19 cellular contexts compared by ENCODE assay signal in the genomic region with DNA sequence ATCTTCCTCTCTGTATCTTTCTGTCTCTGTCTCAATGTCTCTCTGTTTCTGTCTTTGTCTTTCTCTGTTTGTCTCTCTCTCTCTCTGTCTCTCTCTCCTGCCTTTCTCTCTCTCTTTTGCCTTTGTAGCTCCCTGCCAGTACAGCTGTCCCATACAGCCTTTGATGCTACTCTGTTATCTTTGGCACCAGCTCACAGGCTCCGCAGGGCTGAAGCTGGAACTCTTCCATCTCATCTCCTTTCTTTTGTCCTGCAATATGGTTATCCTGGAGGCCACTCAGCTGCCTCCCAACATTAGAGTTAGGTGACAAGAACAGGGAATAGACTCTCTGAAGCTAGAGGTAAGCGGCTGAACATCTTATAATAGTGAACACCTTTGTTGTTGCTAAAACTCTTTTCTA.
DNase-seq lines count a peak whose midpoint lies in the region; ATAC-seq, FAIRE-seq and TF ChIP-seq lines count a peak whose summit lies in the region.
"Had no signal": no experiment of that assay in that cellular context is flagged by ENCODE, and none has a peak within 500 bp of the region (broad histone marks: within the 10 kb centered on the region; RNA-seq: fewer than 3 reads in every experiment).

No MANE protein-coding gene starts in this region.

- TF ChIP-seq CTCF in CD14-positive monocyte (IDR thresholded peaks at IDR 0.05) (no peak), astrocyte (IDR thresholded peaks at IDR 0.05; ENCODE audit: insufficient read depth, low read depth, low read length) (no peak), foreskin fibroblast (IDR thresholded peaks at IDR 0.05; ENCODE audit: low read depth, low read length) (no peak)

- H3K36me3 Mint-ChIP-seq in CD14-positive monocyte, result peaks cover 2 to 3% of the 10 kb centered on the region in 2 donors
- H3K36me3 Mint-ChIP-seq in astrocyte (ENCODE audit: low read depth, unreplicated experiment), result no peaks in the 10 kb centered on the region
- H3K36me3 Mint-ChIP-seq: CD4-positive, CD25-positive, alpha-beta regulatory T cell had no signal

- H3K79me2 ChIP-seq in astrocyte (ENCODE audit: insufficient read depth, low read length), result no peaks in the 10 kb centered on the region

- H3K4me1 Mint-ChIP-seq in CD14-positive monocyte, result peaks cover 47% of the 10 kb centered on the region
- peaks cover 1% of the 10 kb centered on the region for H3K4me1 Mint-ChIP-seq in astrocyte (ENCODE audit: low read depth, unreplicated experiment)
- H3K4me1 Mint-ChIP-seq: activated B cell treated with CpG ODN at 0.5 μM for 24 hours, T-helper 17 cell had no signal

- ATAC-seq in stimulated activated naive CD8-positive, alpha-beta T cell treated with anti-CD3 and anti-CD28 coated beads, Interleukin-15, Interleukin-2, amounts not matched to agents 100 U/mL and 50 U/mL, for 24 hours, result no peak
- ATAC-seq in GM21360 (IDR thresholded peaks at IDR 0.05; ENCODE audit: unreplicated experiment), result no peak
- ATAC-seq: activated CD8-positive, alpha-beta T cell treated with anti-CD3 and anti-CD28 coated beads, Interleukin-2, amount 10 ng/mL, durations not matched to agents 7 days and 5 days; gastroesophageal sphincter; HepG2; left lobe of liver; T-helper 17 cell had no signal

- no peaks in the 10 kb centered on the region for H3K4me1 ChIP-seq in astrocyte (ENCODE audit: insufficient read depth, low read length)
- H3K4me1 ChIP-seq: gastroesophageal sphincter, vagina had no signal

- DNase-seq in CD14-positive monocyte (ENCODE audit: low spot score), result no peak
- DNase-seq in NCI-H1092 (lab: John Stamatoyannopoulos, UW), result peak; percentile 83
- DNase-seq in astrocyte (ENCODE audit: low read depth), result peak; percentile 20
- peak; percentile 16 to 42 for DNase-seq in foreskin fibroblast
- no peak for DNase-seq in stimulated activated naive CD8-positive, alpha-beta T cell treated with anti-CD3 and anti-CD28 coated beads, Interleukin-15, Interleukin-2, amounts not matched to agents 100 U/mL and 50 U/mL, for 24 hours
- no peak for DNase-seq in NCI-H82 treated with DMSO at 0.1 percent for 48 hours (lab: John Stamatoyannopoulos, UW; ENCODE audit: unreplicated experiment)
- DNase-seq in T1000 (lab: John Stamatoyannopoulos, UW), result no peak
- DNase-seq: activated B cell treated with CpG ODN at 0.5 μM for 24 hours; activated CD8-positive, alpha-beta T cell treated with anti-CD3 and anti-CD28 coated beads, Interleukin-2, amount 10 ng/mL, durations not matched to agents 7 days and 5 days; CD4-positive, CD25-positive, alpha-beta regulatory T cell; NCI-H2171; T-helper 17 cell had no signal

- H3K4me2 ChIP-seq in astrocyte (ENCODE audit: low read length), result no peak overlapping the region

- H3K4me3 Mint-ChIP-seq in CD14-positive monocyte, result peak overlapping the region; percentile 68 to 96
- H3K4me3 Mint-ChIP-seq in astrocyte (ENCODE audit: unreplicated experiment), result no peak overlapping the region
- H3K4me3 Mint-ChIP-seq: activated B cell treated with CpG ODN at 0.5 μM for 24 hours; activated CD8-positive, alpha-beta T cell treated with anti-CD3 and anti-CD28 coated beads, Interleukin-2, amount 10 ng/mL, durations not matched to agents 7 days and 5 days; activated T-helper 1 cell treated with anti-CD3 and anti-CD28 coated beads, Interleukin-12 subunit alpha, Interleukin-12 subunit beta, Interleukin-2, Interleukin-4 antibody, amounts not matched to agents 30 ng/mL and 10 ng/mL and 1 ng/mL, durations not matched to agents 14 hours and 24 hours and 36 hours; CD4-positive, CD25-positive, alpha-beta regulatory T cell; T-helper 17 cell had no signal

- no peaks in the 10 kb centered on the region for H3K36me3 ChIP-seq in astrocyte (ENCODE audit: insufficient read depth, low read length)
- H3K36me3 ChIP-seq: gastroesophageal sphincter, vagina had no signal

- no peak overlapping the region for H3K9ac ChIP-seq in astrocyte (ENCODE audit: low read length)

- H3K27ac ChIP-seq in astrocyte (ENCODE audit: low read depth, low read length), result no peak overlapping the region
- H3K27ac ChIP-seq: gastroesophageal sphincter, vagina had no signal

- FAIRE-seq in astrocyte (lab: Jason Lieb, UNC), result no peak
- FAIRE-seq: GM19239, HepG2 had no signal

- H3K9me3 ChIP-seq in astrocyte (ENCODE audit: insufficient read depth, low read depth, low read length), result no peaks in the 10 kb centered on the region
- H3K9me3 ChIP-seq: vagina had no signal

- H3K4me3 ChIP-seq in astrocyte (ENCODE audit: insufficient read depth, low read depth, low read length) (no peak overlapping the region), foreskin fibroblast (ENCODE audit: low read depth in 1 of 2, low read length in 2 of 2) (no peak overlapping the region)
- H3K4me3 ChIP-seq: gastroesophageal sphincter, vagina had no signal

- H3K9me3 Mint-ChIP-seq in CD14-positive monocyte (peaks cover 3 to 17% (median 6%) of the 10 kb centered on the region in 7 donors), astrocyte (ENCODE audit: unreplicated experiment) (no peaks in the 10 kb centered on the region)
- H3K9me3 Mint-ChIP-seq: activated B cell treated with CpG ODN at 0.5 μM for 24 hours; activated T-helper 1 cell treated with anti-CD3 and anti-CD28 coated beads, Interleukin-12 subunit alpha, Interleukin-12 subunit beta, Interleukin-2, Interleukin-4 antibody, amounts not matched to agents 30 ng/mL and 10 ng/mL and 1 ng/mL, durations not matched to agents 14 hours and 24 hours and 36 hours had no signal

- H3K27ac Mint-ChIP-seq in CD14-positive monocyte (peak overlapping the region; percentile 81 to 94 (median 92)), astrocyte (ENCODE audit: unreplicated experiment) (no peak overlapping the region)
- H3K27ac Mint-ChIP-seq: activated B cell treated with CpG ODN at 0.5 μM for 24 hours; activated CD8-positive, alpha-beta T cell treated with anti-CD3 and anti-CD28 coated beads, Interleukin-2, amount 10 ng/mL, durations not matched to agents 7 days and 5 days; activated T-helper 1 cell treated with anti-CD3 and anti-CD28 coated beads, Interleukin-12 subunit alpha, Interleukin-12 subunit beta, Interleukin-2, Interleukin-4 antibody, amounts not matched to agents 30 ng/mL and 10 ng/mL and 1 ng/mL, durations not matched to agents 14 hours and 24 hours and 36 hours; CD4-positive, CD25-positive, alpha-beta regulatory T cell; T-helper 17 cell had no signal

- H4K20me1 ChIP-seq in astrocyte (ENCODE audit: insufficient read depth, low read length), result no peaks in the 10 kb centered on the region

- H3K27me3 ChIP-seq in astrocyte (ENCODE audit: insufficient read depth, low read length), result peaks cover 6% of the 10 kb centered on the region
- H3K27me3 ChIP-seq: gastroesophageal sphincter, vagina had no signal

- H3K27me3 Mint-ChIP-seq in CD14-positive monocyte (ENCODE audit: low read depth in 3 of 3) (no peaks in the 10 kb centered on the region), astrocyte (ENCODE audit: low read depth, unreplicated experiment) (no peaks in the 10 kb centered on the region)
- H3K27me3 Mint-ChIP-seq: activated B cell treated with CpG ODN at 0.5 μM for 24 hours; CD4-positive, CD25-positive, alpha-beta regulatory T cell; T-helper 17 cell had no signal

- H2AFZ ChIP-seq in astrocyte (ENCODE audit: low read depth, low read length), result no peak overlapping the region

- intact Hi-C loops in CD14-positive monocyte (cut with micrococcal nuclease), result no loop called here

Comparison
In these comparisons a context has a peak if more than half of its experiments do, and no peak if none do; other contexts are left out.
1. DNase-seq: peak in NCI-H1092 (single experiment), astrocyte (single experiment) and foreskin fibroblast (2 of 2); none in CD14-positive monocyte (single experiment), stimulated activated naive CD8-positive, alpha-beta T cell treated with anti-CD3 and anti-CD28 coated beads, Interleukin-15, Interleukin-2, amounts not matched to agents 100 U/mL and 50 U/mL, for 24 hours (single experiment), NCI-H82 treated with DMSO at 0.1 percent for 48 hours (single experiment) and T1000 (single experiment).